In the genomic region with DNA sequence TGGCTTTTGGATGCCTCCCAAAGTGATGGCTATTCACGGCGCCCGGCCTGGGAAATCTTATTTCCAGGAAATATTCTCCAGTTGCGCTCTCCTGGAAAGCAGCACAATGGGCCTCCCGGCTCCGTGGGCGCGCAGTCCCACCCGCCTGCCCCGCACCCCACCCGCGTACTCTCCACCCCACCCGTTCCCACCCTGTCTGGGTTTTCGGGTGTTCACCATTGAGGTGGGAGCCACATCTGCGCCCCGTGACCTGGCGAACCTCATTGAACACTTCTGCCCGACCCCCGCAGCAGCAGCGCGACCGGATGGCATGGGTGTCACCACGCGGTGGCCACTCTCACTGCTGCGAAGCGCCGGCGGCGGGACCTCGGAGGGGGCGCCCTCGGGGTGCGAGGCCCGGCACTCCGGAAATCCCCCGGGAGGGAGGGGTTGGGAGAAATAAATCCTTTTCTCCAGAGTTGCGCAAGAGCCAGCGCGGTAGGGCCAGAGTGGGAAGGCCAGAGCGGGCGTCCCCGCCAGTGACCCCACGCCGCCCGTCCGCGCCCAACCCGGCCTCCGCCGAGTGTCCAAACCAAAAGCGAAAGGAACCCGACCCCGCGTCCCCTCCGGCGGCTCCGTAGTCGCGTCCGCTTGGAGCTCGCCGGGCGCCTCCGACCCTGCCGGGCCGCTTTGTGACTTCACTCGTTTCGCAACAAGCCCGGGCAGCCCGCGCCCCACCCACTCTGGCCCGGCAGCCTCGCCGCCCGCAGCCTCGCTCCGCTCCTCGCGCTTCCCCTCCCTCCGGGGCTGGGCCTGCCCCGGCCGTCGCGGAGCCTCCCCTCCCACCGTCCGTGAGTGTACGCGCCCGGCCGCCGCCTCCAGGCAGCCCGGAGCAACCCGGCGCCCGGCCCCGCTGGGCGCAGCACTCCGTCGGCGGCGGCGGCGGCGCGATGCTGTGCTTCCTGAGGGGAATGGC, we compare ENCODE assay signal across 1 cellular context.
A peak's percentile ranks its signal among the peaks of the same experiment; 100 is the strongest.
TF ChIP-seq lines count a peak whose summit lies in the region.

A gene with protein sequence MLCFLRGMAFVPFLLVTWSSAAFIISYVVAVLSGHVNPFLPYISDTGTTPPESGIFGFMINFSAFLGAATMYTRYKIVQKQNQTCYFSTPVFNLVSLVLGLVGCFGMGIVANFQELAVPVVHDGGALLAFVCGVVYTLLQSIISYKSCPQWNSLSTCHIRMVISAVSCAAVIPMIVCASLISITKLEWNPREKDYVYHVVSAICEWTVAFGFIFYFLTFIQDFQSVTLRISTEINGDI (plus strand): TSS at position 720 of the 955 bp plus-strand sequence. CDS start 210 bp downstream, at position 930.

TF ChIP-seq in K562, 482 proteins besides CTCF, POLR2A, EP300 and RAD21 (continued from another document):
- TF ChIP-seq, protein P1, sequence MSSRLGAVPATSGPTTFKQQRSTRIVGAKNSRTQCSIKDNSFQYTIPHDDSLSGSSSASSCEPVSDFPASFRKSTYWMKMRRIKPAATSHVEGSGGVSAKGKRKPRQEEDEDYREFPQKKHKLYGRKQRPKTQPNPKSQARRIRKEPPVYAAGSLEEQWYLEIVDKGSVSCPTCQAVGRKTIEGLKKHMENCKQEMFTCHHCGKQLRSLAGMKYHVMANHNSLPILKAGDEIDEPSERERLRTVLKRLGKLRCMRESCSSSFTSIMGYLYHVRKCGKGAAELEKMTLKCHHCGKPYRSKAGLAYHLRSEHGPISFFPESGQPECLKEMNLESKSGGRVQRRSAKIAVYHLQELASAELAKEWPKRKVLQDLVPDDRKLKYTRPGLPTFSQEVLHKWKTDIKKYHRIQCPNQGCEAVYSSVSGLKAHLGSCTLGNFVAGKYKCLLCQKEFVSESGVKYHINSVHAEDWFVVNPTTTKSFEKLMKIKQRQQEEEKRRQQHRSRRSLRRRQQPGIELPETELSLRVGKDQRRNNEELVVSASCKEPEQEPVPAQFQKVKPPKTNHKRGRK (tag; IDR thresholded peaks at IDR 0.05), result no peak
- TF ChIP-seq KAT8 (IDR thresholded peaks at IDR 0.05; ENCODE audit: low read depth) (no peak), NFRKB (IDR thresholded peaks at IDR 0.05; ENCODE audit: low read depth) (no peak; the same call in 1 of the 2 replicates), ZFP36 (IDR thresholded peaks at IDR 0.05; ENCODE audit: low read depth, low read length, partially characterized antibody) (peak; percentile 100), JUND (IDR thresholded peaks at IDR 0.05; ENCODE audit: borderline replicate concordance, low read depth, low read length) (0 out of 2 replicates have a peak, but pooled peaks have one; percentile 28), JUND (tag; IDR thresholded peaks at IDR 0.05; ENCODE audit: borderline replicate concordance, low read depth, low read length) (peak; percentile 26; the same call in 1 of the 3 replicates), FOXJ2 (tag; IDR thresholded peaks at IDR 0.05) (no peak), HOXB6 (CRISPR knock-in tag; IDR thresholded peaks at IDR 0.05; ENCODE audit: borderline replicate concordance) (no peak), TEAD1 (CRISPR knock-in tag; IDR thresholded peaks at IDR 0.05) (peak in 1 of 2 experiments; percentile 34; a peak in 1 of 4 replicates), NEUROD1 (IDR thresholded peaks at IDR 0.05; ENCODE audit: borderline replicate concordance, low read depth, low read length, partially characterized antibody) (no peak), ELF2 (CRISPR knock-in tag; IDR thresholded peaks at IDR 0.05) (no peak), ZEB2 (IDR thresholded peaks at IDR 0.05) (no peak), TARDBP (IDR thresholded peaks at IDR 0.05) (0 out of 2 replicates have a peak, but pooled peaks have one; percentile 16), ZNF184 (CRISPR knock-in tag; IDR thresholded peaks at IDR 0.05) (no peak), NUFIP1 (IDR thresholded peaks at IDR 0.05; ENCODE audit: partially characterized antibody) (no peak), CBX8 (IDR thresholded peaks at IDR 0.05; ENCODE audit: borderline replicate concordance, extremely low read depth, low read depth, low read length, poor library complexity, severe bottlenecking) (no peak), RBFOX2 (IDR thresholded peaks at IDR 0.05; ENCODE audit: low read depth, low read length) (peak; percentile 94), SMC3 (conservative IDR thresholded peaks at IDR 0.05; ENCODE audit: insufficient read depth, low read depth, low read length) (no peak), POLR2AphosphoS2 (IDR thresholded peaks at IDR 0.05; ENCODE audit: low read length) (no peak), CBFA2T2 (conservative IDR thresholded peaks at IDR 0.05) (no peak), GATA2 (CRISPR knock-in tag; IDR thresholded peaks at IDR 0.05) (no peak), RFX5 (IDR thresholded peaks at IDR 0.05; ENCODE audit: low read depth, low read length) (no peak)
- TF ChIP-seq, protein P2, sequence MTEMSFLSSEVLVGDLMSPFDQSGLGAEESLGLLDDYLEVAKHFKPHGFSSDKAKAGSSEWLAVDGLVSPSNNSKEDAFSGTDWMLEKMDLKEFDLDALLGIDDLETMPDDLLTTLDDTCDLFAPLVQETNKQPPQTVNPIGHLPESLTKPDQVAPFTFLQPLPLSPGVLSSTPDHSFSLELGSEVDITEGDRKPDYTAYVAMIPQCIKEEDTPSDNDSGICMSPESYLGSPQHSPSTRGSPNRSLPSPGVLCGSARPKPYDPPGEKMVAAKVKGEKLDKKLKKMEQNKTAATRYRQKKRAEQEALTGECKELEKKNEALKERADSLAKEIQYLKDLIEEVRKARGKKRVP (CRISPR knock-in tag; IDR thresholded peaks at IDR 0.05), result no peak
- TF ChIP-seq, protein P3, sequence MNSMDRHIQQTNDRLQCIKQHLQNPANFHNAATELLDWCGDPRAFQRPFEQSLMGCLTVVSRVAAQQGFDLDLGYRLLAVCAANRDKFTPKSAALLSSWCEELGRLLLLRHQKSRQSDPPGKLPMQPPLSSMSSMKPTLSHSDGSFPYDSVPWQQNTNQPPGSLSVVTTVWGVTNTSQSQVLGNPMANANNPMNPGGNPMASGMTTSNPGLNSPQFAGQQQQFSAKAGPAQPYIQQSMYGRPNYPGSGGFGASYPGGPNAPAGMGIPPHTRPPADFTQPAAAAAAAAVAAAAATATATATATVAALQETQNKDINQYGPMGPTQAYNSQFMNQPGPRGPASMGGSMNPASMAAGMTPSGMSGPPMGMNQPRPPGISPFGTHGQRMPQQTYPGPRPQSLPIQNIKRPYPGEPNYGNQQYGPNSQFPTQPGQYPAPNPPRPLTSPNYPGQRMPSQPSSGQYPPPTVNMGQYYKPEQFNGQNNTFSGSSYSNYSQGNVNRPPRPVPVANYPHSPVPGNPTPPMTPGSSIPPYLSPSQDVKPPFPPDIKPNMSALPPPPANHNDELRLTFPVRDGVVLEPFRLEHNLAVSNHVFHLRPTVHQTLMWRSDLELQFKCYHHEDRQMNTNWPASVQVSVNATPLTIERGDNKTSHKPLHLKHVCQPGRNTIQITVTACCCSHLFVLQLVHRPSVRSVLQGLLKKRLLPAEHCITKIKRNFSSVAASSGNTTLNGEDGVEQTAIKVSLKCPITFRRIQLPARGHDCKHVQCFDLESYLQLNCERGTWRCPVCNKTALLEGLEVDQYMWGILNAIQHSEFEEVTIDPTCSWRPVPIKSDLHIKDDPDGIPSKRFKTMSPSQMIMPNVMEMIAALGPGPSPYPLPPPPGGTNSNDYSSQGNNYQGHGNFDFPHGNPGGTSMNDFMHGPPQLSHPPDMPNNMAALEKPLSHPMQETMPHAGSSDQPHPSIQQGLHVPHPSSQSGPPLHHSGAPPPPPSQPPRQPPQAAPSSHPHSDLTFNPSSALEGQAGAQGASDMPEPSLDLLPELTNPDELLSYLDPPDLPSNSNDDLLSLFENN (IDR thresholded peaks at IDR 0.05; ENCODE audit: low read depth in 2 of 2, low read length in 2 of 2), result 0 out of 4 replicates have a peak, but pooled peaks of 1 of the 2 experiments have one; percentile 33
- TF ChIP-seq, protein P4, sequence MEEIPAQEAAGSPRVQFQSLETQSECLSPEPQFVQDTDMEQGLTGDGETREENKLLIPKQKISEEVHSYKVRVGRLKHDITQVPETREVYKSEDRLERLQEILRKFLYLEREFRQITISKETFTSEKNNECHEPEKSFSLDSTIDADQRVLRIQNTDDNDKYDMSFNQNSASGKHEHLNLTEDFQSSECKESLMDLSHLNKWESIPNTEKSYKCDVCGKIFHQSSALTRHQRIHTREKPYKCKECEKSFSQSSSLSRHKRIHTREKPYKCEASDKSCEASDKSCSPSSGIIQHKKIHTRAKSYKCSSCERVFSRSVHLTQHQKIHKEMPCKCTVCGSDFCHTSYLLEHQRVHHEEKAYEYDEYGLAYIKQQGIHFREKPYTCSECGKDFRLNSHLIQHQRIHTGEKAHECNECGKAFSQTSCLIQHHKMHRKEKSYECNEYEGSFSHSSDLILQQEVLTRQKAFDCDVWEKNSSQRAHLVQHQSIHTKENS (CRISPR knock-in tag; IDR thresholded peaks at IDR 0.05), result no peak
- TF ChIP-seq, protein P5, sequence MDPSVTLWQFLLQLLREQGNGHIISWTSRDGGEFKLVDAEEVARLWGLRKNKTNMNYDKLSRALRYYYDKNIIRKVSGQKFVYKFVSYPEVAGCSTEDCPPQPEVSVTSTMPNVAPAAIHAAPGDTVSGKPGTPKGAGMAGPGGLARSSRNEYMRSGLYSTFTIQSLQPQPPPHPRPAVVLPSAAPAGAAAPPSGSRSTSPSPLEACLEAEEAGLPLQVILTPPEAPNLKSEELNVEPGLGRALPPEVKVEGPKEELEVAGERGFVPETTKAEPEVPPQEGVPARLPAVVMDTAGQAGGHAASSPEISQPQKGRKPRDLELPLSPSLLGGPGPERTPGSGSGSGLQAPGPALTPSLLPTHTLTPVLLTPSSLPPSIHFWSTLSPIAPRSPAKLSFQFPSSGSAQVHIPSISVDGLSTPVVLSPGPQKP (CRISPR knock-in tag; IDR thresholded peaks at IDR 0.05), result no peak
- TF ChIP-seq, protein P6, sequence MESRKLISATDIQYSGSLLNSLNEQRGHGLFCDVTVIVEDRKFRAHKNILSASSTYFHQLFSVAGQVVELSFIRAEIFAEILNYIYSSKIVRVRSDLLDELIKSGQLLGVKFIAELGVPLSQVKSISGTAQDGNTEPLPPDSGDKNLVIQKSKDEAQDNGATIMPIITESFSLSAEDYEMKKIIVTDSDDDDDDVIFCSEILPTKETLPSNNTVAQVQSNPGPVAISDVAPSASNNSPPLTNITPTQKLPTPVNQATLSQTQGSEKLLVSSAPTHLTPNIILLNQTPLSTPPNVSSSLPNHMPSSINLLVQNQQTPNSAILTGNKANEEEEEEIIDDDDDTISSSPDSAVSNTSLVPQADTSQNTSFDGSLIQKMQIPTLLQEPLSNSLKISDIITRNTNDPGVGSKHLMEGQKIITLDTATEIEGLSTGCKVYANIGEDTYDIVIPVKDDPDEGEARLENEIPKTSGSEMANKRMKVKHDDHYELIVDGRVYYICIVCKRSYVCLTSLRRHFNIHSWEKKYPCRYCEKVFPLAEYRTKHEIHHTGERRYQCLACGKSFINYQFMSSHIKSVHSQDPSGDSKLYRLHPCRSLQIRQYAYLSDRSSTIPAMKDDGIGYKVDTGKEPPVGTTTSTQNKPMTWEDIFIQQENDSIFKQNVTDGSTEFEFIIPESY (CRISPR knock-in tag; IDR thresholded peaks at IDR 0.05), result no peak
- TF ChIP-seq, protein P7, sequence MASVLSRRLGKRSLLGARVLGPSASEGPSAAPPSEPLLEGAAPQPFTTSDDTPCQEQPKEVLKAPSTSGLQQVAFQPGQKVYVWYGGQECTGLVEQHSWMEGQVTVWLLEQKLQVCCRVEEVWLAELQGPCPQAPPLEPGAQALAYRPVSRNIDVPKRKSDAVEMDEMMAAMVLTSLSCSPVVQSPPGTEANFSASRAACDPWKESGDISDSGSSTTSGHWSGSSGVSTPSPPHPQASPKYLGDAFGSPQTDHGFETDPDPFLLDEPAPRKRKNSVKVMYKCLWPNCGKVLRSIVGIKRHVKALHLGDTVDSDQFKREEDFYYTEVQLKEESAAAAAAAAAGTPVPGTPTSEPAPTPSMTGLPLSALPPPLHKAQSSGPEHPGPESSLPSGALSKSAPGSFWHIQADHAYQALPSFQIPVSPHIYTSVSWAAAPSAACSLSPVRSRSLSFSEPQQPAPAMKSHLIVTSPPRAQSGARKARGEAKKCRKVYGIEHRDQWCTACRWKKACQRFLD (CRISPR knock-in tag; IDR thresholded peaks at IDR 0.05), result no peak; the same call in 1 of the 2 replicates
- TF ChIP-seq, protein P8, sequence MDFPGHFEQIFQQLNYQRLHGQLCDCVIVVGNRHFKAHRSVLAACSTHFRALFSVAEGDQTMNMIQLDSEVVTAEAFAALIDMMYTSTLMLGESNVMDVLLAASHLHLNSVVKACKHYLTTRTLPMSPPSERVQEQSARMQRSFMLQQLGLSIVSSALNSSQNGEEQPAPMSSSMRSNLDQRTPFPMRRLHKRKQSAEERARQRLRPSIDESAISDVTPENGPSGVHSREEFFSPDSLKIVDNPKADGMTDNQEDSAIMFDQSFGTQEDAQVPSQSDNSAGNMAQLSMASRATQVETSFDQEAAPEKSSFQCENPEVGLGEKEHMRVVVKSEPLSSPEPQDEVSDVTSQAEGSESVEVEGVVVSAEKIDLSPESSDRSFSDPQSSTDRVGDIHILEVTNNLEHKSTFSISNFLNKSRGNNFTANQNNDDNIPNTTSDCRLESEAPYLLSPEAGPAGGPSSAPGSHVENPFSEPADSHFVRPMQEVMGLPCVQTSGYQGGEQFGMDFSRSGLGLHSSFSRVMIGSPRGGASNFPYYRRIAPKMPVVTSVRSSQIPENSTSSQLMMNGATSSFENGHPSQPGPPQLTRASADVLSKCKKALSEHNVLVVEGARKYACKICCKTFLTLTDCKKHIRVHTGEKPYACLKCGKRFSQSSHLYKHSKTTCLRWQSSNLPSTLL (IDR thresholded peaks at IDR 0.05), result no peak
- TF ChIP-seq, protein P9, sequence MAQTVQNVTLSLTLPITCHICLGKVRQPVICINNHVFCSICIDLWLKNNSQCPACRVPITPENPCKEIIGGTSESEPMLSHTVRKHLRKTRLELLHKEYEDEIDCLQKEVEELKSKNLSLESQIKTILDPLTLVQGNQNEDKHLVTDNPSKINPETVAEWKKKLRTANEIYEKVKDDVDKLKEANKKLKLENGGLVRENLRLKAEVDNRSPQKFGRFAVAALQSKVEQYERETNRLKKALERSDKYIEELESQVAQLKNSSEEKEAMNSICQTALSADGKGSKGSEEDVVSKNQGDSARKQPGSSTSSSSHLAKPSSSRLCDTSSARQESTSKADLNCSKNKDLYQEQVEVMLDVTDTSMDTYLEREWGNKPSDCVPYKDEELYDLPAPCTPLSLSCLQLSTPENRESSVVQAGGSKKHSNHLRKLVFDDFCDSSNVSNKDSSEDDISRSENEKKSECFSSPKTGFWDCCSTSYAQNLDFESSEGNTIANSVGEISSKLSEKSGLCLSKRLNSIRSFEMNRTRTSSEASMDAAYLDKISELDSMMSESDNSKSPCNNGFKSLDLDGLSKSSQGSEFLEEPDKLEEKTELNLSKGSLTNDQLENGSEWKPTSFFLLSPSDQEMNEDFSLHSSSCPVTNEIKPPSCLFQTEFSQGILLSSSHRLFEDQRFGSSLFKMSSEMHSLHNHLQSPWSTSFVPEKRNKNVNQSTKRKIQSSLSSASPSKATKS (CRISPR knock-in tag; IDR thresholded peaks at IDR 0.05), result no peak
